31 cellular contexts compared by ENCODE assay signal in genomic region chr17:9087921-9088320, GRCh38.
"Had no signal": no experiment of that assay in that cellular context is flagged by ENCODE, and none has a peak within 500 bp of the region (broad histone marks: within the 10 kb centered on the region; RNA-seq: fewer than 3 reads in every experiment).

No MANE protein-coding gene starts in this region.

- H3K27ac Mint-ChIP-seq: activated B cell treated with CpG ODN at 0.5 μM for 24 hours; activated CD4-positive, alpha-beta memory T cell treated with anti-CD3 and anti-CD28 coated beads for 36 hours; activated CD8-positive, alpha-beta memory T cell treated with anti-CD3 and anti-CD28 coated beads, Interleukin-2, amount 10 ng/mL, durations not matched to agents 7 days and 5 days; activated CD8-positive, alpha-beta T cell treated with anti-CD3 and anti-CD28 coated beads, Interleukin-2, amount 10 ng/mL, durations not matched to agents 7 days and 5 days; activated naive CD8-positive, alpha-beta T cell; activated T-helper 1 cell treated with anti-CD3 and anti-CD28 coated beads, Interleukin-12 subunit alpha, Interleukin-12 subunit beta, Interleukin-2, Interleukin-4 antibody, amounts not matched to agents 30 ng/mL and 10 ng/mL and 1 ng/mL, durations not matched to agents 14 hours and 24 hours and 36 hours; activated T-helper 2 cell treated with anti-CD3 and anti-CD28 coated beads, Interferon-gamma antibody, Interleukin-2, Interleukin-4, amounts not matched to agents 10 μg/mL and 5 μg/mL and 100 μg/mL, durations not matched to agents 14 hours and 24 hours and 36 hours; effector memory CD8-positive, alpha-beta T cell; T-helper 17 cell; T-helper 2 cell treated with Interferon-gamma antibody and Interleukin-4, amounts not matched to agents 5 μg/mL and 100 μg/mL, for 36 hours had no signal

- H3K27me3 ChIP-seq: brain microvascular endothelial cell, esophagus squamous epithelium had no signal

- H3K9me3 ChIP-seq: esophagus squamous epithelium had no signal

- H3K27ac ChIP-seq: brain microvascular endothelial cell, epithelial cell of prostate, esophagus squamous epithelium, WERI-Rb-1 had no signal

- H3K9me3 Mint-ChIP-seq: activated B cell treated with CpG ODN at 0.5 μM for 24 hours; activated CD4-positive, alpha-beta memory T cell treated with anti-CD3 and anti-CD28 coated beads for 36 hours; activated T-helper 1 cell treated with anti-CD3 and anti-CD28 coated beads, Interleukin-12 subunit alpha, Interleukin-12 subunit beta, Interleukin-2, Interleukin-4 antibody, amounts not matched to agents 30 ng/mL and 10 ng/mL and 1 ng/mL, durations not matched to agents 14 hours and 24 hours and 36 hours; activated T-helper 2 cell treated with anti-CD3 and anti-CD28 coated beads, Interferon-gamma antibody, Interleukin-2, Interleukin-4, amounts not matched to agents 10 μg/mL and 5 μg/mL and 100 μg/mL, durations not matched to agents 14 hours and 24 hours and 36 hours; central memory CD8-positive, alpha-beta T cell; effector memory CD8-positive, alpha-beta T cell; T-helper 2 cell treated with Interferon-gamma antibody and Interleukin-4, amounts not matched to agents 5 μg/mL and 100 μg/mL, for 36 hours had no signal

- H3K4me1 Mint-ChIP-seq: activated B cell treated with CpG ODN at 0.5 μM for 24 hours; activated CD8-positive, alpha-beta memory T cell treated with anti-CD3 and anti-CD28 coated beads, Interleukin-2, amount 10 ng/mL, durations not matched to agents 7 days and 5 days; central memory CD8-positive, alpha-beta T cell had no signal

- H3K36me3 ChIP-seq: brain microvascular endothelial cell, WERI-Rb-1 had no signal

- H3K4me3 Mint-ChIP-seq: activated B cell treated with CpG ODN at 0.5 μM for 24 hours; activated CD4-positive, alpha-beta memory T cell treated with anti-CD3 and anti-CD28 coated beads for 36 hours; activated CD8-positive, alpha-beta memory T cell treated with anti-CD3 and anti-CD28 coated beads, Interleukin-2, amount 10 ng/mL, durations not matched to agents 7 days and 5 days; activated CD8-positive, alpha-beta T cell treated with anti-CD3 and anti-CD28 coated beads, Interleukin-2, amount 10 ng/mL, durations not matched to agents 7 days and 5 days; activated naive CD8-positive, alpha-beta T cell; activated T-helper 1 cell treated with anti-CD3 and anti-CD28 coated beads, Interleukin-12 subunit alpha, Interleukin-12 subunit beta, Interleukin-2, Interleukin-4 antibody, amounts not matched to agents 30 ng/mL and 10 ng/mL and 1 ng/mL, durations not matched to agents 14 hours and 24 hours and 36 hours; central memory CD8-positive, alpha-beta T cell; effector memory CD8-positive, alpha-beta T cell; T-helper 17 cell; T-helper 2 cell treated with Interferon-gamma antibody and Interleukin-4, amounts not matched to agents 5 μg/mL and 100 μg/mL, for 36 hours had no signal

- H3K36me3 Mint-ChIP-seq: activated CD4-positive, alpha-beta memory T cell treated with anti-CD3 and anti-CD28 coated beads for 36 hours; activated CD8-positive, alpha-beta memory T cell treated with anti-CD3 and anti-CD28 coated beads, Interleukin-2, amount 10 ng/mL, durations not matched to agents 7 days and 5 days; activated naive CD8-positive, alpha-beta T cell had no signal

- H3K4me3 ChIP-seq: esophagus squamous epithelium had no signal

- DNase-seq: activated B cell treated with CpG ODN at 0.5 μM for 24 hours; activated CD4-positive, alpha-beta memory T cell treated with anti-CD3 and anti-CD28 coated beads for 36 hours; activated CD4-positive, alpha-beta T cell treated with anti-CD3 and anti-CD28 coated beads for 48 hours; activated CD8-positive, alpha-beta memory T cell treated with anti-CD3 and anti-CD28 coated beads, Interleukin-2, amount 10 ng/mL, durations not matched to agents 7 days and 5 days; activated CD8-positive, alpha-beta memory T cell treated with anti-CD3 and anti-CD28 coated beads, Interleukin-2, amount 50 U/mL, for 4 hours; activated CD8-positive, alpha-beta T cell treated with anti-CD3 and anti-CD28 coated beads, Interleukin-2, amount 10 ng/mL, durations not matched to agents 7 days and 5 days; activated gamma-delta T cell treated with Interleukin-2 at 50 U/mL for 16 hours; activated naive CD4-positive, alpha-beta T cell treated with anti-CD3 and anti-CD28 coated beads, Interleukin-2, amount 50 U/mL, for 16 hours; activated naive CD4-positive, alpha-beta T cell treated with Interleukin-2 at 50 U/mL for 16 hours; activated T-cell treated with anti-CD3 and anti-CD28 coated beads, Interleukin-2, amount 50 U/mL, for 1 hour; activated T-cell treated with anti-CD3 and anti-CD28 coated beads, Interleukin-2, amount 50 U/mL, for 48 hours; amniotic stem cell; anterior cingulate cortex; brain microvascular endothelial cell; cortex of kidney; dermis blood vessel endothelial cell; effector CD4-positive, alpha-beta T cell; effector memory CD8-positive, alpha-beta T cell; esophagus squamous epithelium; foreskin melanocyte; head of caudate nucleus; T-helper 1 cell; T-helper 17 cell; T1000; WERI-Rb-1 had no signal

- H3K27me3 Mint-ChIP-seq: activated CD4-positive, alpha-beta memory T cell treated with anti-CD3 and anti-CD28 coated beads for 36 hours; activated naive CD8-positive, alpha-beta T cell; central memory CD8-positive, alpha-beta T cell had no signal
